ENCODE assay signal across 16 cellular contexts in the genomic region with DNA sequence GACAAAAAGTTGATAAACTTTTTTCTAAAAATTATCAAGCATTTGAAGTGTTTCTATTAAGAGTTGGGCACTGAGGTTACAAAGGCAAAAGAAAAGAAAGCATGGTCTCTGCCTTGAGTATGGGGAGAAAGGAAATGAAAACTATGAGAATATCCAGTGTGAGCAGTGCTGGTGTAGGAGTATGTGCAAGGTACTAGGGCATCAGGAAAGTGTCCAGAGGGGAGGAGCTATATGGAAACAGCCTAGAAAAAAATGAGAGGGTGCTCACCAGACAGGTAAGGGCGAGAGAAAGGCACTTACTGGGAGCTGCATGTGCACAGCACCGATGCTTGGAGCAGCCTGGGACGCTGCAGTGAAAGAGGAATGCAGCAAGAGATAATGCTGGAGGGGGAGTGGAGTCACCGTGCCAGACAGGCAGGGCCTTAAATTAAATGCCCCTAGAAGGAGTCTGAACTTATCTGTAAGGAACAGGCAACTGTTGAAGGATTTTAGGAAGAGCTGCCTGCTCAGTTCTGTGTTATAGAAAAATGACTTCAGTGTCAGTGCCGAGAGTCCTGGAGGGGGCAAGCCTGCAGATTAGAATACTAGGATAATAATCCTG. TPM values are rescaled to one million over a fixed set of nuclear protein-coding genes. Genes with fewer than 3 reads are reported as not detected.
DNase-seq lines count a peak whose midpoint lies in the region; ATAC-seq and TF ChIP-seq lines count a peak whose summit lies in the region.
"Had no signal": no experiment of that assay in that cellular context is flagged by ENCODE, and none has a peak within 500 bp of the region (broad histone marks: within the 10 kb centered on the region; RNA-seq: fewer than 3 reads in every experiment).

No MANE protein-coding gene starts in this region.

- DNase-seq in ELF-1 (ENCODE audit: low read depth, low spot score) (peak; percentile 44), NCI-H226 (peak; percentile 61), WTC11 (ENCODE audit: low spot score) (no peak), islet precursor cell (peak; percentile 63)
- no peak for DNase-seq in stimulated activated naive B cell treated with anti-CD40 and anti-IgM and Interleukin-4, amounts not matched to agents 10 μg/mL and 1 μg/mL and 100 μg/mL, for 72 hours
- DNase-seq in activated CD4-positive, CD25-positive, alpha-beta regulatory T cell treated with anti-CD3 and anti-CD28 coated beads, Interleukin-2, amount 50 U/mL, for 72 hours: no peak
- DNase-seq: DMS53, HCEC 1CT, NCI-H1417, NCI-H2029 treated with DMSO at 0.1 percent for 48 hours, NCI-H510A treated with DMSO at 0.1 percent for 48 hours had no signal

- peaks cover 24% of the 10 kb centered on the region for H3K9me3 Mint-ChIP-seq in WTC11
- peaks cover 8% of the 10 kb centered on the region in 2 donors for H3K9me3 Mint-ChIP-seq in stimulated activated naive B cell treated with anti-CD40 and anti-IgM and Interleukin-4, amounts not matched to agents 10 μg/mL and 1 μg/mL and 100 μg/mL, for 72 hours

- H3K4me1 Mint-ChIP-seq in WTC11: peaks cover 19% of the 10 kb centered on the region
- H3K4me1 Mint-ChIP-seq in stimulated activated naive B cell treated with anti-CD40 and anti-IgM and Interleukin-4, amounts not matched to agents 10 μg/mL and 1 μg/mL and 100 μg/mL, for 72 hours: no peaks in the 10 kb centered on the region

- H3K4me3 Mint-ChIP-seq in WTC11: no peak overlapping the region
- H3K4me3 Mint-ChIP-seq in stimulated activated naive B cell treated with anti-CD40 and anti-IgM and Interleukin-4, amounts not matched to agents 10 μg/mL and 1 μg/mL and 100 μg/mL, for 72 hours: no peak overlapping the region

- CTCF ChIA-PET in WTC11 (lab: Charles Lee): no interaction called here

- no peak overlapping the region for H3K27ac Mint-ChIP-seq in WTC11
- no peak overlapping the region for H3K27ac Mint-ChIP-seq in stimulated activated naive B cell treated with anti-CD40 and anti-IgM and Interleukin-4, amounts not matched to agents 10 μg/mL and 1 μg/mL and 100 μg/mL, for 72 hours

- peaks cover 19% of the 10 kb centered on the region for H3K36me3 Mint-ChIP-seq in WTC11
- H3K36me3 Mint-ChIP-seq in stimulated activated naive B cell treated with anti-CD40 and anti-IgM and Interleukin-4, amounts not matched to agents 10 μg/mL and 1 μg/mL and 100 μg/mL, for 72 hours: peaks cover 0 to 2% of the 10 kb centered on the region in 2 donors

- POLR2A ChIA-PET in WTC11 (lab: Charles Lee): no interaction called here

- TF ChIP-seq CTCF in WTC11 (IDR thresholded peaks at IDR 0.05): no peak

- peak; percentile 65 for ATAC-seq in WTC11
- no peak for ATAC-seq in HG02852 (IDR thresholded peaks at IDR 0.05; ENCODE audit: unreplicated experiment)
- ATAC-seq in HG03175 (IDR thresholded peaks at IDR 0.05; ENCODE audit: unreplicated experiment): no peak
- ATAC-seq in stimulated activated naive B cell treated with anti-CD40 and anti-IgM and Interleukin-4, amounts not matched to agents 10 μg/mL and 1 μg/mL and 100 μg/mL, for 72 hours (replicated peaks): no peak
- ATAC-seq: GM12878 had no signal

- H3K27me3 Mint-ChIP-seq in WTC11 (ENCODE audit: low read depth): peaks cover 11% of the 10 kb centered on the region
- peaks cover 35 to 42% of the 10 kb centered on the region in 2 donors for H3K27me3 Mint-ChIP-seq in stimulated activated naive B cell treated with anti-CD40 and anti-IgM and Interleukin-4, amounts not matched to agents 10 μg/mL and 1 μg/mL and 100 μg/mL, for 72 hours

TF ChIP-seq in WTC11, 78 proteins besides CTCF, POLR2A, EP300 and RAD21 (continues in another document):
- TF ChIP-seq, protein P1, sequence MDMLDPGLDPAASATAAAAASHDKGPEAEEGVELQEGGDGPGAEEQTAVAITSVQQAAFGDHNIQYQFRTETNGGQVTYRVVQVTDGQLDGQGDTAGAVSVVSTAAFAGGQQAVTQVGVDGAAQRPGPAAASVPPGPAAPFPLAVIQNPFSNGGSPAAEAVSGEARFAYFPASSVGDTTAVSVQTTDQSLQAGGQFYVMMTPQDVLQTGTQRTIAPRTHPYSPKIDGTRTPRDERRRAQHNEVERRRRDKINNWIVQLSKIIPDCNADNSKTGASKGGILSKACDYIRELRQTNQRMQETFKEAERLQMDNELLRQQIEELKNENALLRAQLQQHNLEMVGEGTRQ (CRISPR knock-in tag; IDR thresholded peaks at IDR 0.05): no peak
- TF ChIP-seq TP53 (CRISPR knock-in tag; IDR thresholded peaks at IDR 0.05) (no peak), NFE2L1 (CRISPR knock-in tag; IDR thresholded peaks at IDR 0.05) (no peak), FOXK1 (CRISPR knock-in tag; IDR thresholded peaks at IDR 0.05) (no peak), ZNF219 (CRISPR knock-in tag; IDR thresholded peaks at IDR 0.05; ENCODE audit: borderline replicate concordance) (no peak)
- TF ChIP-seq, protein P2, sequence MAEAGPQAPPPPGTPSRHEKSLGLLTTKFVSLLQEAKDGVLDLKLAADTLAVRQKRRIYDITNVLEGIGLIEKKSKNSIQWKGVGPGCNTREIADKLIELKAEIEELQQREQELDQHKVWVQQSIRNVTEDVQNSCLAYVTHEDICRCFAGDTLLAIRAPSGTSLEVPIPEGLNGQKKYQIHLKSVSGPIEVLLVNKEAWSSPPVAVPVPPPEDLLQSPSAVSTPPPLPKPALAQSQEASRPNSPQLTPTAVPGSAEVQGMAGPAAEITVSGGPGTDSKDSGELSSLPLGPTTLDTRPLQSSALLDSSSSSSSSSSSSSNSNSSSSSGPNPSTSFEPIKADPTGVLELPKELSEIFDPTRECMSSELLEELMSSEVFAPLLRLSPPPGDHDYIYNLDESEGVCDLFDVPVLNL (CRISPR knock-in tag; IDR thresholded peaks at IDR 0.05; ENCODE audit: borderline replicate concordance, low read depth): no peak
- TF ChIP-seq, protein P3, sequence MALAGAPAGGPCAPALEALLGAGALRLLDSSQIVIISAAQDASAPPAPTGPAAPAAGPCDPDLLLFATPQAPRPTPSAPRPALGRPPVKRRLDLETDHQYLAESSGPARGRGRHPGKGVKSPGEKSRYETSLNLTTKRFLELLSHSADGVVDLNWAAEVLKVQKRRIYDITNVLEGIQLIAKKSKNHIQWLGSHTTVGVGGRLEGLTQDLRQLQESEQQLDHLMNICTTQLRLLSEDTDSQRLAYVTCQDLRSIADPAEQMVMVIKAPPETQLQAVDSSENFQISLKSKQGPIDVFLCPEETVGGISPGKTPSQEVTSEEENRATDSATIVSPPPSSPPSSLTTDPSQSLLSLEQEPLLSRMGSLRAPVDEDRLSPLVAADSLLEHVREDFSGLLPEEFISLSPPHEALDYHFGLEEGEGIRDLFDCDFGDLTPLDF (CRISPR knock-in tag; IDR thresholded peaks at IDR 0.05): no peak
- TF ChIP-seq, protein P4, sequence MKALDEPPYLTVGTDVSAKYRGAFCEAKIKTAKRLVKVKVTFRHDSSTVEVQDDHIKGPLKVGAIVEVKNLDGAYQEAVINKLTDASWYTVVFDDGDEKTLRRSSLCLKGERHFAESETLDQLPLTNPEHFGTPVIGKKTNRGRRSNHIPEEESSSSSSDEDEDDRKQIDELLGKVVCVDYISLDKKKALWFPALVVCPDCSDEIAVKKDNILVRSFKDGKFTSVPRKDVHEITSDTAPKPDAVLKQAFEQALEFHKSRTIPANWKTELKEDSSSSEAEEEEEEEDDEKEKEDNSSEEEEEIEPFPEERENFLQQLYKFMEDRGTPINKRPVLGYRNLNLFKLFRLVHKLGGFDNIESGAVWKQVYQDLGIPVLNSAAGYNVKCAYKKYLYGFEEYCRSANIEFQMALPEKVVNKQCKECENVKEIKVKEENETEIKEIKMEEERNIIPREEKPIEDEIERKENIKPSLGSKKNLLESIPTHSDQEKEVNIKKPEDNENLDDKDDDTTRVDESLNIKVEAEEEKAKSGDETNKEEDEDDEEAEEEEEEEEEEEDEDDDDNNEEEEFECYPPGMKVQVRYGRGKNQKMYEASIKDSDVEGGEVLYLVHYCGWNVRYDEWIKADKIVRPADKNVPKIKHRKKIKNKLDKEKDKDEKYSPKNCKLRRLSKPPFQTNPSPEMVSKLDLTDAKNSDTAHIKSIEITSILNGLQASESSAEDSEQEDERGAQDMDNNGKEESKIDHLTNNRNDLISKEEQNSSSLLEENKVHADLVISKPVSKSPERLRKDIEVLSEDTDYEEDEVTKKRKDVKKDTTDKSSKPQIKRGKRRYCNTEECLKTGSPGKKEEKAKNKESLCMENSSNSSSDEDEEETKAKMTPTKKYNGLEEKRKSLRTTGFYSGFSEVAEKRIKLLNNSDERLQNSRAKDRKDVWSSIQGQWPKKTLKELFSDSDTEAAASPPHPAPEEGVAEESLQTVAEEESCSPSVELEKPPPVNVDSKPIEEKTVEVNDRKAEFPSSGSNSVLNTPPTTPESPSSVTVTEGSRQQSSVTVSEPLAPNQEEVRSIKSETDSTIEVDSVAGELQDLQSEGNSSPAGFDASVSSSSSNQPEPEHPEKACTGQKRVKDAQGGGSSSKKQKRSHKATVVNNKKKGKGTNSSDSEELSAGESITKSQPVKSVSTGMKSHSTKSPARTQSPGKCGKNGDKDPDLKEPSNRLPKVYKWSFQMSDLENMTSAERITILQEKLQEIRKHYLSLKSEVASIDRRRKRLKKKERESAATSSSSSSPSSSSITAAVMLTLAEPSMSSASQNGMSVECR (CRISPR knock-in tag; IDR thresholded peaks at IDR 0.05; ENCODE audit: borderline replicate concordance): no peak

RNA-seq across cellular contexts. Expression of a gene that starts 14.1 kb away (rescaled TPM):
- total RNA-seq in WTC11 (2021): 15.4 to 23.5 TPM (median 17.2 TPM) in 3 replicates

RNA-seq across cellular contexts. Expression of a gene that starts 39.3 kb away (rescaled TPM):
- 17.6 to 21.6 TPM (median 19.9 TPM) in 3 replicates for total RNA-seq in WTC11 (2021)

RNA-seq across cellular contexts. Expression of a gene that starts 39.4 kb away (rescaled TPM):
- total RNA-seq in WTC11 (2021): not detected in 3 replicates
- total RNA-seq: G401, GM12878, RPMI7951 had no signal

Comparison
In these comparisons a context has a peak if more than half of its experiments do, and no peak if none do; other contexts are left out.
1. DNase-seq: peak in ELF-1 (single experiment), NCI-H226 (single experiment) and islet precursor cell (single experiment); none in WTC11 (single experiment), stimulated activated naive B cell treated with anti-CD40 and anti-IgM and Interleukin-4, amounts not matched to agents 10 μg/mL and 1 μg/mL and 100 μg/mL, for 72 hours (single experiment) and activated CD4-positive, CD25-positive, alpha-beta regulatory T cell treated with anti-CD3 and anti-CD28 coated beads, Interleukin-2, amount 50 U/mL, for 72 hours (single experiment).